In the genomic region with DNA sequence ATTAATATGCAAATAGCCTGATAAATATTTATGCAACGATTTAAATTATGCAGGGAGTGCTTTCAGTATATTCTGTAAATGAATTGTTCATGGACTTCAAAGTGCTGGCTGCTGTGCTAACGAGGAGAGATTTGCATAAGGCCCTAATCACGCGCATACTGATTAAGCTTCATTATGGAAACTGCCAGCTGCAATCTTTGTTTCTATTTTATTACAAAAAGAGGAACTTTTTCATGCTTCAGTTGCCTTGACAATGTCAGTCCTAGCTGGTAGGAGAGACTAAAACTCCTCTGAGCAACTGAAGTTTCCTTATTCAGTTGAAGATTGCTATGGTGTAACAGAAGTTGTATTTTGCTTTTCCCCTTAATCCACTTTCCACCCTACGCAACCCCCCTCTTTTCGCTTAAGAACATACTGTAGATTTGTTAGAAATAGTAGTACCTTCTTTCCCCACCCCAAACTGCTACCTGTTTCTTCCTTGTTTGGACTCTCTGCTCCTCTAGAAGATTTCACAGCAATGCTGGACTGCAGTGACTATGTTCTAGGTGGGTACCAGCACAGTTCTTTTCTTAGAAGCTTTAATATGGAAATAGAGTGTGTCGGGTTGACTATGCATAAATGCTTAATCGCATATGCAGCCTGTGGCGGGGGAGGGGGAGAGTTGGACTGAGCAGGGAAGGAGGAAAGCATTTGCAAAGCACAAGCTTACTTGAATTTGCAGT, we compare ENCODE assay signal across 8 cellular contexts.
DNase-seq lines count a peak whose midpoint lies in the region; ATAC-seq and TF ChIP-seq lines count a peak whose summit lies in the region.

No MANE protein-coding gene starts in this region.

- H3K4me3 ChIP-seq in HL-60 (replicated peaks; ENCODE audit: insufficient read depth, low read length) (peak overlapping the region; percentile 39), PC-9 (no peak overlapping the region)

- H3K79me2 ChIP-seq in PC-9 (ENCODE audit: low read depth) = peaks cover 7% of the 10 kb centered on the region

- 0 out of 2 replicates have a peak, but pooled peaks cover 3% of the 10 kb centered on the region for H3K9me3 ChIP-seq in PC-9 (ENCODE audit: insufficient read depth, low read depth)

- H3K4me3 Mint-ChIP-seq in brain = peak overlapping the region; percentile 71 to 88 (median 81)
- H3K4me3 Mint-ChIP-seq in stimulated activated effector memory CD8-positive, alpha-beta T cell treated with anti-CD3 and anti-CD28 coated beads, Interleukin-12 subunit alpha, Interleukin-12 subunit beta, amount 100 ng/mL, for 72 hours = no peak overlapping the region

- intact Hi-C loops in PC-9 (cut with micrococcal nuclease; ENCODE audit: unreplicated experiment) = no loop called here

- peaks cover 38% of the 10 kb centered on the region for H3K36me3 Mint-ChIP-seq in brain
- peaks cover 6% of the 10 kb centered on the region for H3K36me3 Mint-ChIP-seq in stimulated activated effector memory CD8-positive, alpha-beta T cell treated with anti-CD3 and anti-CD28 coated beads, Interleukin-12 subunit alpha, Interleukin-12 subunit beta, amount 100 ng/mL, for 72 hours

- no peaks in the 10 kb centered on the region for H3K9me2 ChIP-seq in PC-9 (ENCODE audit: insufficient read depth)

- peaks cover 82% of the 10 kb centered on the region for H3K4me1 Mint-ChIP-seq in brain
- H3K4me1 Mint-ChIP-seq in stimulated activated effector memory CD8-positive, alpha-beta T cell treated with anti-CD3 and anti-CD28 coated beads, Interleukin-12 subunit alpha, Interleukin-12 subunit beta, amount 100 ng/mL, for 72 hours = peaks cover 11% of the 10 kb centered on the region

- H3K27me3 Mint-ChIP-seq in brain = peaks cover 7% of the 10 kb centered on the region

- no peak overlapping the region for H2AFZ ChIP-seq in PC-9

- no peak for TF ChIP-seq CTCF in GM10266 (IDR thresholded peaks at IDR 0.05; ENCODE audit: control insufficient read depth, insufficient read depth, low read depth, missing control alignments)
- TF ChIP-seq CTCF in HL-60 (IDR thresholded peaks at IDR 0.05; ENCODE audit: insufficient read depth, low read length) = no peak
- TF ChIP-seq CTCF in brain (conservative IDR thresholded peaks at IDR 0.05) = no peak
- TF ChIP-seq CTCF in PC-9 (conservative IDR thresholded peaks at IDR 0.05) = no peak

- no TSS peak for BruUV-seq in PC-9 (replicated peaks; lab: Mats Ljungman, UMichigan)

- peak overlapping the region; percentile 86 to 97 (median 95) for H3K27ac Mint-ChIP-seq in brain
- H3K27ac Mint-ChIP-seq in stimulated activated effector memory CD8-positive, alpha-beta T cell treated with anti-CD3 and anti-CD28 coated beads, Interleukin-12 subunit alpha, Interleukin-12 subunit beta, amount 100 ng/mL, for 72 hours = no peak overlapping the region

- H3K4me1 ChIP-seq in PC-9 (replicated peaks; ENCODE audit: insufficient read depth) = peaks cover 15% of the 10 kb centered on the region

- CTCF ChIA-PET in PC-9 (lab: Charles Lee) = interaction anchor here (0.6 kb wide), 1 partner anchor 9 kb away, joined by 3 read pairs; no protein-coding TSS in a partner anchor

- no peak overlapping the region for H3K4me2 ChIP-seq in PC-9

- DNase-seq in GM10266 (ENCODE audit: extremely low spot score) (peak; percentile 38), HL-60 (ENCODE audit: low read depth in 1 of 2, low spot score in 1 of 2) (peak in 1 of 2 experiments; percentile 77), substantia nigra (lab: John Stamatoyannopoulos, UW) (peak in 30 of 49 donors; percentile 3 to 30 (median 9)), PC-9 (no peak), AG08396 (ENCODE audit: low spot score) (no peak)
- no peak for DNase-seq in stimulated activated effector memory CD8-positive, alpha-beta T cell treated with anti-CD3 and anti-CD28 coated beads, Interleukin-12 subunit alpha, Interleukin-12 subunit beta, amount 100 ng/mL, for 72 hours (ENCODE audit: low spot score in 2 of 2)

- peaks cover 3% of the 10 kb centered on the region; the same call in 1 of the 2 replicates for H3K36me3 ChIP-seq in PC-9 (ENCODE audit: low read depth)

- H3F3A ChIP-seq in PC-9 (ENCODE audit: insufficient read depth, low read depth) = no peaks in the 10 kb centered on the region

- H3K9me3 Mint-ChIP-seq in brain = peaks cover 6 to 20% (median 19%) of the 10 kb centered on the region in 5 experiments
- peaks cover 6% of the 10 kb centered on the region for H3K9me3 Mint-ChIP-seq in stimulated activated effector memory CD8-positive, alpha-beta T cell treated with anti-CD3 and anti-CD28 coated beads, Interleukin-12 subunit alpha, Interleukin-12 subunit beta, amount 100 ng/mL, for 72 hours

- H3K27ac ChIP-seq in HL-60 (replicated peaks) = peak overlapping the region; percentile 89
- peak overlapping the region; percentile 52 for H3K27ac ChIP-seq in substantia nigra (ENCODE audit: low read depth, low read length, poor library complexity, severe bottlenecking)
- H3K27ac ChIP-seq in PC-9 = no peak overlapping the region

- no peaks in the 10 kb centered on the region for H4K20me1 ChIP-seq in PC-9 (ENCODE audit: insufficient read depth)

- no peaks in the 10 kb centered on the region for H3K27me3 ChIP-seq in HL-60 (ENCODE audit: insufficient read depth, poor library complexity, severe bottlenecking)
- no peaks in the 10 kb centered on the region for H3K27me3 ChIP-seq in PC-9 (ENCODE audit: insufficient read depth, low read depth)

- ATAC-seq in GM21526 (IDR thresholded peaks at IDR 0.05; ENCODE audit: low FRiP score, unreplicated experiment) = peak; percentile 66
- no peak for ATAC-seq in stimulated activated effector memory CD8-positive, alpha-beta T cell treated with anti-CD3 and anti-CD28 coated beads, Interleukin-12 subunit alpha, Interleukin-12 subunit beta, amount 100 ng/mL, for 72 hours

- POLR2A ChIA-PET in PC-9 (lab: Charles Lee; ENCODE audit: unreplicated experiment) = no interaction called here

Comparison
In these comparisons a context has a peak if more than half of its experiments do, and no peak if none do; other contexts are left out.
1. DNase-seq: peak in GM10266 (single experiment) and substantia nigra (30 of 49); none in PC-9 (0 of 2), stimulated activated effector memory CD8-positive, alpha-beta T cell treated with anti-CD3 and anti-CD28 coated beads, Interleukin-12 subunit alpha, Interleukin-12 subunit beta, amount 100 ng/mL, for 72 hours (0 of 2) and AG08396 (single experiment).